ENCODE assay signal across 9 cellular contexts in the genomic region with DNA sequence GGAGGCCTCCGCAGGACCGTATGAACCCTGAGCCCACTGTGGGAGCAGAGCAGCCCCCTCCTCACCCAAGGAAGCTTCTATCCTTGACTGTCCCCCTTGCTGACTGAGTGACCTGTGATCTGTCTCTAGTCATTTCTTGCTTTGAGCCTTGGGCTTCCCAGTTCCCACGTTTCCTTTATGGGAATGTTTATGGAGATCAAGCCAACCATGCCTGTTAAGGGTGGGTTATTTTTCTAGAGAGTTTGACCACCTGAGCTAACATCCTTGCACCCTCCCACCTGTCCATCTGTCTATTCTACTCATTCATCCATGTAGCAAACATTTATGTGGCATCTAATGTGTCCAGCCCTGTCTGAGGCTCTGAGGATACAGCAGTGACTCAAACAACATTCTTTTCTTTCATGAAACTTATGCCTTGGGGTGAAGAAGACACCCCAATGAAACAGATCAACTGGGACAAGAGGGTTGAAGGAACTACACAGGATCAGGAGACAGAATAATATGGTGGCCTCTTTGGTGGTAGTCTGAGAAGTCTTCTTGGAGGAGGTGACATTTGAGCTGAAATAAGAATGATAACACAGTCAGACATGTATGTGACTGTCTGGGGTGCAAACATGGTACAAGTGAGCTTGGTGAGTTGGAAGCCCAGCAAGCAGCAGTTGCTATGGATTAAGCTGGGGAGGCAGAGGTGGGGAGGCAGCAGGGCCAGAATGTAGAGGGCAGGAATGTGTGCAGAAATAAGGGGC. TPM values are rescaled to one million over a fixed set of nuclear protein-coding genes. Genes with fewer than 3 reads are reported as not detected.
DNase-seq lines count a peak whose midpoint lies in the region; ATAC-seq and TF ChIP-seq lines count a peak whose summit lies in the region.
"Had no signal": no experiment of that assay in that cellular context is flagged by ENCODE, and none has a peak within 500 bp of the region (broad histone marks: within the 10 kb centered on the region; RNA-seq: fewer than 3 reads in every experiment).

No MANE protein-coding gene starts in this region.

- no peak for DNase-seq in activated naive CD8-positive, alpha-beta T cell treated with anti-CD3 and anti-CD28 coated beads, Interleukin-2, amount 50 U/mL, for 24 hours
- no peak for DNase-seq in activated naive CD8-positive, alpha-beta T cell treated with anti-CD3 and anti-CD28 coated beads for 36 hours
- DNase-seq in mesenchymal stem cell (no peak), type B pancreatic cell (ENCODE audit: extremely low spot score, unreplicated experiment) (no peak), NCI-H345 (lab: John Stamatoyannopoulos, UW) (no peak)
- DNase-seq in effector memory CD4-positive, alpha-beta T cell, result no peak

- no peaks in the 10 kb centered on the region for H3K36me3 ChIP-seq in mesenchymal stem cell (ENCODE audit: control insufficient read depth in 1 of 2, insufficient read depth in 2 of 2, low read depth in 1 of 2, low read length in 2 of 2)
- H3K36me3 ChIP-seq in effector memory CD4-positive, alpha-beta T cell (ENCODE audit: control insufficient read depth, insufficient read depth, low read length), result no peaks in the 10 kb centered on the region

- H2BK12ac ChIP-seq in mesenchymal stem cell (ENCODE audit: low read length in 2 of 2), result peak overlapping the region; percentile 88 to 99

- peak overlapping the region; percentile 17 for H3K4me3 Mint-ChIP-seq in activated naive CD8-positive, alpha-beta T cell
- no peak overlapping the region for H3K4me3 Mint-ChIP-seq in activated naive CD8-positive, alpha-beta T cell treated with anti-CD3 and anti-CD28 coated beads, Interleukin-2, amount 50 U/mL, for 24 hours
- H3K4me3 Mint-ChIP-seq in activated naive CD8-positive, alpha-beta T cell treated with anti-CD3 and anti-CD28 coated beads for 36 hours, result peak overlapping the region; percentile 3
- peak overlapping the region; percentile 72 for H3K4me3 Mint-ChIP-seq in type B pancreatic cell
- H3K4me3 Mint-ChIP-seq: T-helper 1 cell treated with Interleukin-12 subunit alpha and Interleukin-12 subunit beta and Interleukin-4 antibody, amounts not matched to agents 30 μg/mL and 1 μg/mL, for 36 hours had no signal

- peak overlapping the region; percentile 80 for H2BK120ac ChIP-seq in mesenchymal stem cell (ENCODE audit: low read depth, low read length)

- peaks cover 12% of the 10 kb centered on the region for H3K4me1 ChIP-seq in mesenchymal stem cell (ENCODE audit: control insufficient read depth, insufficient read depth, low read depth, low read length)
- H3K4me1 ChIP-seq in effector memory CD4-positive, alpha-beta T cell (ENCODE audit: control insufficient read depth, insufficient read depth, low read length, poor library complexity, severe bottlenecking), result peaks cover 9% of the 10 kb centered on the region

- no peak overlapping the region for H3K27ac ChIP-seq in mesenchymal stem cell (ENCODE audit: low read length, poor library complexity, severe bottlenecking)
- no peak overlapping the region for H3K27ac ChIP-seq in effector memory CD4-positive, alpha-beta T cell (ENCODE audit: insufficient read depth, low read length, poor library complexity, severe bottlenecking)

- no peak overlapping the region for H2AFZ ChIP-seq in mesenchymal stem cell (ENCODE audit: low read depth, low read length)

- H3K4me2 ChIP-seq in mesenchymal stem cell (ENCODE audit: low read length, poor library complexity, severe bottlenecking), result no peak overlapping the region

- peak overlapping the region; percentile 85 for H3K9ac ChIP-seq in mesenchymal stem cell (ENCODE audit: low read length)

- H2BK5ac ChIP-seq in mesenchymal stem cell (ENCODE audit: low read depth, low read length, poor library complexity, severe bottlenecking), result no peak overlapping the region

- peaks cover 9% of the 10 kb centered on the region for H3K9me3 ChIP-seq in mesenchymal stem cell (ENCODE audit: control insufficient read depth, low read length)
- peaks cover 3% of the 10 kb centered on the region for H3K9me3 ChIP-seq in effector memory CD4-positive, alpha-beta T cell (ENCODE audit: control insufficient read depth, low read length)

- 97% methylated on average over 2 of the region's 3 CpGs for WGBS in mesenchymal stem cell

- H3K23ac ChIP-seq in mesenchymal stem cell (ENCODE audit: low read length in 2 of 2), result no peak overlapping the region

- H3K27me3 Mint-ChIP-seq in activated naive CD8-positive, alpha-beta T cell, result no peaks in the 10 kb centered on the region
- H3K27me3 Mint-ChIP-seq in activated naive CD8-positive, alpha-beta T cell treated with anti-CD3 and anti-CD28 coated beads, Interleukin-2, amount 50 U/mL, for 24 hours, result no peaks in the 10 kb centered on the region
- H3K27me3 Mint-ChIP-seq in activated naive CD8-positive, alpha-beta T cell treated with anti-CD3 and anti-CD28 coated beads for 36 hours, result no peaks in the 10 kb centered on the region
- H3K27me3 Mint-ChIP-seq in type B pancreatic cell, result no peaks in the 10 kb centered on the region

- H3K4me3 ChIP-seq in mesenchymal stem cell (ENCODE audit: insufficient read depth in 1 of 2, low read depth in 1 of 2, low read length in 2 of 2), result peak overlapping the region in 1 of 2 experiments; percentile 63
- no peak overlapping the region for H3K4me3 ChIP-seq in effector memory CD4-positive, alpha-beta T cell (ENCODE audit: insufficient read depth, low read depth, low read length, poor library complexity, severe bottlenecking)

- no peak for ATAC-seq in activated naive CD8-positive, alpha-beta T cell treated with anti-CD3 and anti-CD28 coated beads, Interleukin-2, amount 50 U/mL, for 24 hours
- no peak for ATAC-seq in HG02852 (IDR thresholded peaks at IDR 0.05; ENCODE audit: unreplicated experiment)

- no peak for TF ChIP-seq CTCF in type B pancreatic cell (conservative IDR thresholded peaks at IDR 0.05)

- H3K18ac ChIP-seq in mesenchymal stem cell (ENCODE audit: low read depth in 1 of 2, low read length in 2 of 2), result peak overlapping the region; percentile 65 to 94

- peak overlapping the region; percentile 22 for H3K27ac Mint-ChIP-seq in activated naive CD8-positive, alpha-beta T cell
- no peak overlapping the region for H3K27ac Mint-ChIP-seq in activated naive CD8-positive, alpha-beta T cell treated with anti-CD3 and anti-CD28 coated beads, Interleukin-2, amount 50 U/mL, for 24 hours
- peak overlapping the region; percentile 62 for H3K27ac Mint-ChIP-seq in activated naive CD8-positive, alpha-beta T cell treated with anti-CD3 and anti-CD28 coated beads for 36 hours
- peak overlapping the region; percentile 66 for H3K27ac Mint-ChIP-seq in type B pancreatic cell
- H3K27ac Mint-ChIP-seq: T-helper 1 cell treated with Interleukin-12 subunit alpha and Interleukin-12 subunit beta and Interleukin-4 antibody, amounts not matched to agents 30 μg/mL and 1 μg/mL, for 36 hours had no signal

- peak overlapping the region; percentile 75 to 89 for H3K4ac ChIP-seq in mesenchymal stem cell (ENCODE audit: low read depth in 1 of 2, low read length in 2 of 2)

- H3K79me1 ChIP-seq in mesenchymal stem cell (replicated peaks; ENCODE audit: low read length, poor library complexity, severe bottlenecking), result no peaks in the 10 kb centered on the region

- H3K14ac ChIP-seq in mesenchymal stem cell (ENCODE audit: low read length in 2 of 2), result peak overlapping the region in 1 of 2 experiments; percentile 69

- H2AK5ac ChIP-seq in mesenchymal stem cell (ENCODE audit: low read length, severe bottlenecking), result peak overlapping the region; percentile 27

- H2BK15ac ChIP-seq in mesenchymal stem cell (ENCODE audit: low read depth, poor library complexity, severe bottlenecking), result peak overlapping the region; percentile 91

- H3K4me1 Mint-ChIP-seq in activated naive CD8-positive, alpha-beta T cell (ENCODE audit: low read depth), result peaks cover 15% of the 10 kb centered on the region
- H3K4me1 Mint-ChIP-seq in activated naive CD8-positive, alpha-beta T cell treated with anti-CD3 and anti-CD28 coated beads, Interleukin-2, amount 50 U/mL, for 24 hours, result peaks cover 17% of the 10 kb centered on the region
- peaks cover 10% of the 10 kb centered on the region for H3K4me1 Mint-ChIP-seq in activated naive CD8-positive, alpha-beta T cell treated with anti-CD3 and anti-CD28 coated beads for 36 hours
- H3K4me1 Mint-ChIP-seq in type B pancreatic cell (ENCODE audit: unreplicated experiment), result peaks cover 27% of the 10 kb centered on the region

- H4K8ac ChIP-seq in mesenchymal stem cell (ENCODE audit: low read length), result peak overlapping the region; percentile 89

- H3K9me3 Mint-ChIP-seq in activated naive CD8-positive, alpha-beta T cell (ENCODE audit: low read depth), result no peaks in the 10 kb centered on the region
- H3K9me3 Mint-ChIP-seq in activated naive CD8-positive, alpha-beta T cell treated with anti-CD3 and anti-CD28 coated beads, Interleukin-2, amount 50 U/mL, for 24 hours, result peaks cover 4% of the 10 kb centered on the region
- peaks cover 16% of the 10 kb centered on the region for H3K9me3 Mint-ChIP-seq in activated naive CD8-positive, alpha-beta T cell treated with anti-CD3 and anti-CD28 coated beads for 36 hours
- peaks cover 6% of the 10 kb centered on the region for H3K9me3 Mint-ChIP-seq in type B pancreatic cell

- H4K91ac ChIP-seq in mesenchymal stem cell (ENCODE audit: low read length), result peak overlapping the region; percentile 99

- peaks cover 15% of the 10 kb centered on the region for H3K36me3 Mint-ChIP-seq in activated naive CD8-positive, alpha-beta T cell
- peaks cover 22% of the 10 kb centered on the region for H3K36me3 Mint-ChIP-seq in activated naive CD8-positive, alpha-beta T cell treated with anti-CD3 and anti-CD28 coated beads, Interleukin-2, amount 50 U/mL, for 24 hours (ENCODE audit: low read depth)
- peaks cover 36% of the 10 kb centered on the region for H3K36me3 Mint-ChIP-seq in activated naive CD8-positive, alpha-beta T cell treated with anti-CD3 and anti-CD28 coated beads for 36 hours
- peaks cover 20% of the 10 kb centered on the region for H3K36me3 Mint-ChIP-seq in type B pancreatic cell

- H3K27me3 ChIP-seq in mesenchymal stem cell (ENCODE audit: control insufficient read depth in 1 of 2, insufficient read depth in 1 of 2, low read length in 2 of 2), result peaks cover 0 to 3% of the 10 kb centered on the region in 2 experiments
- H3K27me3 ChIP-seq in effector memory CD4-positive, alpha-beta T cell (replicated peaks; ENCODE audit: control insufficient read depth, insufficient read depth, low read length, poor library complexity, severe bottlenecking), result no peaks in the 10 kb centered on the region

RNA-seq across cellular contexts. Expression of a gene that starts 30.5 kb away (rescaled TPM):
- 10 to 100 TPM; 12.8 to 13.2 TPM for total RNA-seq in activated naive CD8-positive, alpha-beta T cell treated with anti-CD3 and anti-CD28 coated beads for 36 hours
- polyA plus RNA-seq in mesenchymal stem cell (2013, experiment 1 of 2), result 11.7 TPM
- 12.0 TPM for polyA plus RNA-seq in mesenchymal stem cell (2013, experiment 2 of 2)
- 52.8 and 56.3 TPM in 2 replicates for total RNA-seq in type B pancreatic cell (ENCODE audit: low replicate concordance)
